In the genomic region with DNA sequence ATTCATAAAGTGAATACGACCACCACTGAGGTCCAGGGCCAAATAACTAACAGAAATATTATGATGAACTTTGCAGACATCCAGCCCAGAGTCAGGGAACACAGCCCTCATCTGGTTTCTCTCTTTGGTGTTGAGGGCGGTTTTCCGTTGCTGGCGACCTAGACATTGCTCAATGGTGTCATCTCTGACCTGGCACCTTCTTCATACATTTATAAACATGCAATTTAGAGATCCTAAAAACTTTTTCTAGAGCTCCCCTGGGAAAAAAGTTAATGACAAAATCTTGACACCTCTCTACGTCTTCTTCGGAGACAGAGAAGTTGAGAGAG, we compare ENCODE assay signal across 1 cellular context.
TF ChIP-seq lines count a peak whose summit lies in the region.

No MANE protein-coding gene starts in this region.

TF ChIP-seq in GM23338, 12 proteins besides CTCF, POLR2A, EP300 and RAD21 (continued from another document):
- no peak for TF ChIP-seq ZNF331 (CRISPR knock-in tag; IDR thresholded peaks at IDR 0.05; ENCODE audit: low read depth)
- no peak for TF ChIP-seq JUNB (IDR thresholded peaks at IDR 0.05; ENCODE audit: unreplicated experiment)
- TF ChIP-seq, protein P1, sequence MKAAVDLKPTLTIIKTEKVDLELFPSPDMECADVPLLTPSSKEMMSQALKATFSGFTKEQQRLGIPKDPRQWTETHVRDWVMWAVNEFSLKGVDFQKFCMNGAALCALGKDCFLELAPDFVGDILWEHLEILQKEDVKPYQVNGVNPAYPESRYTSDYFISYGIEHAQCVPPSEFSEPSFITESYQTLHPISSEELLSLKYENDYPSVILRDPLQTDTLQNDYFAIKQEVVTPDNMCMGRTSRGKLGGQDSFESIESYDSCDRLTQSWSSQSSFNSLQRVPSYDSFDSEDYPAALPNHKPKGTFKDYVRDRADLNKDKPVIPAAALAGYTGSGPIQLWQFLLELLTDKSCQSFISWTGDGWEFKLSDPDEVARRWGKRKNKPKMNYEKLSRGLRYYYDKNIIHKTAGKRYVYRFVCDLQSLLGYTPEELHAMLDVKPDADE (IDR thresholded peaks at IDR 0.05): no peak
- TF ChIP-seq, protein P2, sequence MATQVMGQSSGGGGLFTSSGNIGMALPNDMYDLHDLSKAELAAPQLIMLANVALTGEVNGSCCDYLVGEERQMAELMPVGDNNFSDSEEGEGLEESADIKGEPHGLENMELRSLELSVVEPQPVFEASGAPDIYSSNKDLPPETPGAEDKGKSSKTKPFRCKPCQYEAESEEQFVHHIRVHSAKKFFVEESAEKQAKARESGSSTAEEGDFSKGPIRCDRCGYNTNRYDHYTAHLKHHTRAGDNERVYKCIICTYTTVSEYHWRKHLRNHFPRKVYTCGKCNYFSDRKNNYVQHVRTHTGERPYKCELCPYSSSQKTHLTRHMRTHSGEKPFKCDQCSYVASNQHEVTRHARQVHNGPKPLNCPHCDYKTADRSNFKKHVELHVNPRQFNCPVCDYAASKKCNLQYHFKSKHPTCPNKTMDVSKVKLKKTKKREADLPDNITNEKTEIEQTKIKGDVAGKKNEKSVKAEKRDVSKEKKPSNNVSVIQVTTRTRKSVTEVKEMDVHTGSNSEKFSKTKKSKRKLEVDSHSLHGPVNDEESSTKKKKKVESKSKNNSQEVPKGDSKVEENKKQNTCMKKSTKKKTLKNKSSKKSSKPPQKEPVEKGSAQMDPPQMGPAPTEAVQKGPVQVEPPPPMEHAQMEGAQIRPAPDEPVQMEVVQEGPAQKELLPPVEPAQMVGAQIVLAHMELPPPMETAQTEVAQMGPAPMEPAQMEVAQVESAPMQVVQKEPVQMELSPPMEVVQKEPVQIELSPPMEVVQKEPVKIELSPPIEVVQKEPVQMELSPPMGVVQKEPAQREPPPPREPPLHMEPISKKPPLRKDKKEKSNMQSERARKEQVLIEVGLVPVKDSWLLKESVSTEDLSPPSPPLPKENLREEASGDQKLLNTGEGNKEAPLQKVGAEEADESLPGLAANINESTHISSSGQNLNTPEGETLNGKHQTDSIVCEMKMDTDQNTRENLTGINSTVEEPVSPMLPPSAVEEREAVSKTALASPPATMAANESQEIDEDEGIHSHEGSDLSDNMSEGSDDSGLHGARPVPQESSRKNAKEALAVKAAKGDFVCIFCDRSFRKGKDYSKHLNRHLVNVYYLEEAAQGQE (IDR thresholded peaks at IDR 0.05; ENCODE audit: unreplicated experiment): no peak
- TF ChIP-seq EZH2 (IDR thresholded peaks at IDR 0.05; ENCODE audit: low read depth, unreplicated experiment): no peak
- no peak for TF ChIP-seq ZNF114 (CRISPR knock-in tag; IDR thresholded peaks at IDR 0.05)
TF ChIP-seq in GM23338: peak in this region for 0.
